Comparison of ENCODE assay signal across 23 cellular contexts in the genomic region with DNA sequence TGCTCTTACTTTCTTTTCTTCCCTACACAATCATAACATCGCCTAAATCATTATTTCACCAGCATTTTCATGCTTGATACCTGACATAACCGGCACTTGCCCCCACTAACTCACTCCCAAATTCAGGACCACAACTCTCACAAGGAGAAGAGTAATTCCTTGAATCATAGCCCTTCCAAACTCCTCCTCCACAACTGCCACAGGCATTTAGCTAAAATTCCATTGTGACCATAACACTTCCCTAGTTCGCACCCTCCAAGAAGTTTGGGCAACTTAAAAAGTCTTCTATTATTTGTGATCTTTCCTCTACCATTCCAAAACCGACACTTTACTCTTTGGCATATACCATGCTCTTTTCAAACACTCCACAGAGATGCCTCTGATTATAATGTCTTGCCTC. TPM values are rescaled to one million over a fixed set of nuclear protein-coding genes. Genes with fewer than 3 reads are reported as not detected.
DNase-seq lines count a peak whose midpoint lies in the region; ATAC-seq, FAIRE-seq and TF ChIP-seq lines count a peak whose summit lies in the region.
"Had no signal": no experiment of that assay in that cellular context is flagged by ENCODE, and none has a peak within 500 bp of the region (broad histone marks: within the 10 kb centered on the region; RNA-seq: fewer than 3 reads in every experiment).

No MANE protein-coding gene starts in this region.

- TF ChIP-seq CTCF in DND-41 (IDR thresholded peaks at IDR 0.05; ENCODE audit: borderline replicate concordance, extremely low read depth, low read length, poor library complexity, severe bottlenecking) (no peak), HepG2 (CRISPR knock-in tag; IDR thresholded peaks at IDR 0.05) (no peak)

- H3K27ac ChIP-seq in DND-41 (ENCODE audit: low read length) (peak overlapping the region; percentile 44), HepG2 (ENCODE audit: extremely low read length, insufficient read depth, low read length) (no peak overlapping the region)
- H3K27ac ChIP-seq: BLaER1, dorsolateral prefrontal cortex, gastroesophageal sphincter, ovary, SK-N-MC had no signal

- H3K27ac Mint-ChIP-seq in activated naive CD4-positive, alpha-beta T cell treated with anti-CD3 and anti-CD28 coated beads for 36 hours: peak overlapping the region; percentile 10
- H3K27ac Mint-ChIP-seq in activated naive CD4-positive, alpha-beta T cell treated with anti-CD3 and anti-CD28 coated beads, Interleukin-2, amount 10 ng/mL, durations not matched to agents 7 days and 5 days: no peak overlapping the region
- peak overlapping the region; percentile 0 for H3K27ac Mint-ChIP-seq in activated T-helper 1 cell treated with anti-CD3 and anti-CD28 coated beads, Interleukin-12 subunit alpha, Interleukin-12 subunit beta, Interleukin-2, Interleukin-4 antibody, amounts not matched to agents 30 ng/mL and 10 ng/mL and 1 ng/mL, durations not matched to agents 14 hours and 24 hours and 36 hours
- H3K27ac Mint-ChIP-seq in naive thymus-derived CD8-positive, alpha-beta T cell: peak overlapping the region in 8 of 10 donors; percentile 19 to 80 (median 46)
- H3K27ac Mint-ChIP-seq: brain, nephron, type B pancreatic cell had no signal

- WGBS in HepG2 (ENCODE audit: low lambda C conversion rate): 95% methylated on average over 4 of the region's 4 CpGs

- no peak for TF ChIP-seq POLR2A in HepG2 (IDR thresholded peaks at IDR 0.05; ENCODE audit: insufficient read depth in 1 of 2, low read depth in 2 of 2, low read length in 2 of 2)

- H3K4me2 ChIP-seq in DND-41 (ENCODE audit: insufficient read depth, low read length) (peak overlapping the region; percentile 71; the same call in 1 of the 2 replicates), HepG2 (ENCODE audit: low read depth, low read length) (no peak overlapping the region)
- H3K4me2 ChIP-seq: BLaER1 had no signal

- in situ Hi-C loops in HepG2 (cut with HindIII; ENCODE audit: extremely low pct_ligation_motif_present, low pct_unique_long_range_greater_than_20kb): no loop called here

- intact Hi-C loops in activated naive CD4-positive, alpha-beta T cell treated with anti-CD3 and anti-CD28 coated beads for 36 hours (cut with micrococcal nuclease): no loop called here
- intact Hi-C loops in activated T-helper 1 cell treated with anti-CD3 and anti-CD28 coated beads, Interleukin-12 subunit alpha, Interleukin-12 subunit beta, Interleukin-2, Interleukin-4 antibody, amounts not matched to agents 30 ng/mL and 10 ng/mL and 1 ng/mL, durations not matched to agents 14 hours and 24 hours and 36 hours (cut with micrococcal nuclease): loop anchor here (5.0 kb wide), 1 partner anchor 495 kb away; the partner anchor contains the start of gene U2SURP
- intact Hi-C loops in HepG2 (cut with micrococcal nuclease; ENCODE audit: unreplicated experiment): no loop called here

- H3K36me3 ChIP-seq in DND-41 (ENCODE audit: insufficient read depth, low read length) (peaks cover 54% of the 10 kb centered on the region; the same call in 1 of the 2 replicates), HepG2 (replicated peaks in 1 of 2; ENCODE audit: control insufficient read depth in 1 of 2, insufficient read depth in 2 of 2, low read length in 2 of 2) (peaks cover 0 to 1% of the 10 kb centered on the region in 2 experiments; a peak in 2 of 5 replicates)
- H3K36me3 ChIP-seq: ovary had no signal

- DNase-seq in activated naive CD4-positive, alpha-beta T cell treated with anti-CD3 and anti-CD28 coated beads for 36 hours: no peak
- no peak for DNase-seq in activated naive CD4-positive, alpha-beta T cell treated with anti-CD3 and anti-CD28 coated beads, Interleukin-2, amount 10 ng/mL, durations not matched to agents 7 days and 5 days
- DNase-seq in DND-41: no peak
- no peak for DNase-seq in activated T-helper 1 cell treated with anti-CD3 and anti-CD28 coated beads, Interleukin-12 subunit alpha, Interleukin-12 subunit beta, Interleukin-2, Interleukin-4 antibody, amounts not matched to agents 30 ng/mL and 10 ng/mL and 1 ng/mL, durations not matched to agents 14 hours and 24 hours and 36 hours (ENCODE audit: low spot score)
- DNase-seq in naive thymus-derived CD8-positive, alpha-beta T cell: no peak
- no peak for DNase-seq in HepG2 (ENCODE audit: low spot score)
- no peak for DNase-seq in DMS153 (lab: John Stamatoyannopoulos, UW)
- DNase-seq: activated CD4-positive, alpha-beta T cell treated with anti-CD3 and anti-CD28 coated beads for 1 hour; dorsolateral prefrontal cortex; Kasumi-1; left ventricle myocardium superior; MV-4-11; NCI-H146; ovary; retina; substantia nigra had no signal

- H4K20me1 ChIP-seq in DND-41 (ENCODE audit: insufficient read depth, low read length) (no peaks in the 10 kb centered on the region), HepG2 (ENCODE audit: insufficient read depth, low read length) (no peaks in the 10 kb centered on the region)
- H4K20me1 ChIP-seq: BLaER1 had no signal

- no peak for TF ChIP-seq EP300 in HepG2 (IDR thresholded peaks at IDR 0.05; ENCODE audit: low read depth in 2 of 2, low read length in 2 of 2)
- no peak for TF ChIP-seq EP300 in HepG2 (CRISPR knock-in tag; IDR thresholded peaks at IDR 0.05; ENCODE audit: borderline replicate concordance)

- H3K9me3 Mint-ChIP-seq in activated naive CD4-positive, alpha-beta T cell treated with anti-CD3 and anti-CD28 coated beads for 36 hours: peaks cover 2% of the 10 kb centered on the region
- H3K9me3 Mint-ChIP-seq in activated naive CD4-positive, alpha-beta T cell treated with anti-CD3 and anti-CD28 coated beads, Interleukin-2, amount 10 ng/mL, durations not matched to agents 7 days and 5 days: peaks cover 2% of the 10 kb centered on the region
- peaks cover 5% of the 10 kb centered on the region for H3K9me3 Mint-ChIP-seq in activated T-helper 1 cell treated with anti-CD3 and anti-CD28 coated beads, Interleukin-12 subunit alpha, Interleukin-12 subunit beta, Interleukin-2, Interleukin-4 antibody, amounts not matched to agents 30 ng/mL and 10 ng/mL and 1 ng/mL, durations not matched to agents 14 hours and 24 hours and 36 hours
- H3K9me3 Mint-ChIP-seq in naive thymus-derived CD8-positive, alpha-beta T cell: no peaks in the 10 kb centered on the region
- H3K9me3 Mint-ChIP-seq: nephron, type B pancreatic cell had no signal

- peaks cover 49% of the 10 kb centered on the region for H3K36me3 Mint-ChIP-seq in activated naive CD4-positive, alpha-beta T cell treated with anti-CD3 and anti-CD28 coated beads for 36 hours (ENCODE audit: low read depth)
- H3K36me3 Mint-ChIP-seq in activated naive CD4-positive, alpha-beta T cell treated with anti-CD3 and anti-CD28 coated beads, Interleukin-2, amount 10 ng/mL, durations not matched to agents 7 days and 5 days: peaks cover 40% of the 10 kb centered on the region
- peaks cover 30% of the 10 kb centered on the region for H3K36me3 Mint-ChIP-seq in activated T-helper 1 cell treated with anti-CD3 and anti-CD28 coated beads, Interleukin-12 subunit alpha, Interleukin-12 subunit beta, Interleukin-2, Interleukin-4 antibody, amounts not matched to agents 30 ng/mL and 10 ng/mL and 1 ng/mL, durations not matched to agents 14 hours and 24 hours and 36 hours (ENCODE audit: low read depth)
- H3K36me3 Mint-ChIP-seq in naive thymus-derived CD8-positive, alpha-beta T cell: peaks cover 7 to 52% (median 30%) of the 10 kb centered on the region in 3 donors

- H3K27me3 ChIP-seq in DND-41 (ENCODE audit: insufficient read depth, low read length, poor library complexity): no peaks in the 10 kb centered on the region
- no peaks in the 10 kb centered on the region for H3K27me3 ChIP-seq in HepG2 (ENCODE audit: control insufficient read depth in 1 of 2, insufficient read depth in 2 of 2, low read length in 2 of 2)
- H3K27me3 ChIP-seq: BLaER1, dorsolateral prefrontal cortex, gastroesophageal sphincter, ovary had no signal

- no peak for TF ChIP-seq RAD21 in HepG2 (CRISPR knock-in tag; IDR thresholded peaks at IDR 0.05)

- H3K9ac ChIP-seq in DND-41 (ENCODE audit: low read depth, low read length): no peak overlapping the region
- H3K9ac ChIP-seq in HepG2 (ENCODE audit: insufficient read depth, low read depth, low read length): no peak overlapping the region
- H3K9ac ChIP-seq: BLaER1 had no signal

- no peaks in the 10 kb centered on the region for H3K27me3 Mint-ChIP-seq in activated naive CD4-positive, alpha-beta T cell treated with anti-CD3 and anti-CD28 coated beads for 36 hours (ENCODE audit: low read depth)
- H3K27me3 Mint-ChIP-seq in activated naive CD4-positive, alpha-beta T cell treated with anti-CD3 and anti-CD28 coated beads, Interleukin-2, amount 10 ng/mL, durations not matched to agents 7 days and 5 days: no peaks in the 10 kb centered on the region
- no peaks in the 10 kb centered on the region for H3K27me3 Mint-ChIP-seq in activated T-helper 1 cell treated with anti-CD3 and anti-CD28 coated beads, Interleukin-12 subunit alpha, Interleukin-12 subunit beta, Interleukin-2, Interleukin-4 antibody, amounts not matched to agents 30 ng/mL and 10 ng/mL and 1 ng/mL, durations not matched to agents 14 hours and 24 hours and 36 hours (ENCODE audit: insufficient read depth)
- no peaks in the 10 kb centered on the region for H3K27me3 Mint-ChIP-seq in naive thymus-derived CD8-positive, alpha-beta T cell
- H3K27me3 Mint-ChIP-seq: brain, type B pancreatic cell had no signal

- ATAC-seq in DND-41 (ENCODE audit: insufficient read depth, low read depth): no peak
- ATAC-seq in naive thymus-derived CD8-positive, alpha-beta T cell: no peak
- ATAC-seq in GM19395 (IDR thresholded peaks at IDR 0.05; ENCODE audit: unreplicated experiment): no peak
- ATAC-seq in HepG2: no peak
- ATAC-seq: gastroesophageal sphincter, left ventricle myocardium superior had no signal

- no peak overlapping the region for H2AFZ ChIP-seq in DND-41 (ENCODE audit: low read depth, low read length)
- no peak overlapping the region for H2AFZ ChIP-seq in HepG2 (ENCODE audit: low read length)

- no peaks in the 10 kb centered on the region for H3K79me2 ChIP-seq in DND-41 (ENCODE audit: insufficient read depth, low read length)
- no peaks in the 10 kb centered on the region for H3K79me2 ChIP-seq in HepG2 (ENCODE audit: insufficient read depth, low read length)

- H3K4me1 ChIP-seq in DND-41 (ENCODE audit: insufficient read depth, low read length): peaks cover 19% of the 10 kb centered on the region
- no peaks in the 10 kb centered on the region for H3K4me1 ChIP-seq in HepG2 (ENCODE audit: insufficient read depth, low read length)
- H3K4me1 ChIP-seq: gastroesophageal sphincter had no signal

- FAIRE-seq in HepG2 (lab: Jason Lieb, UNC): no peak

- H3K4me3 ChIP-seq in DND-41 (ENCODE audit: low read depth in 1 of 2, low read length in 2 of 2) (no peak overlapping the region), HepG2 (replicated peaks in 1 of 3; ENCODE audit: insufficient read depth in 1 of 3, low read depth in 2 of 3, low read length in 3 of 3) (no peak overlapping the region)
- H3K4me3 ChIP-seq: BLaER1, dorsolateral prefrontal cortex, gastroesophageal sphincter, ovary, SK-N-MC had no signal

- BruUV-seq in HepG2 (replicated peaks; lab: Mats Ljungman, UMichigan): no TSS peak

- POLR2A ChIA-PET in naive thymus-derived CD8-positive, alpha-beta T cell (lab: Charles Lee): no interaction called here
- POLR2A ChIA-PET in HepG2 (lab: Yijun Ruan, JAX): no interaction called here

- peaks cover 23% of the 10 kb centered on the region for H3K4me1 Mint-ChIP-seq in activated naive CD4-positive, alpha-beta T cell treated with anti-CD3 and anti-CD28 coated beads for 36 hours (ENCODE audit: low read depth)
- H3K4me1 Mint-ChIP-seq in activated naive CD4-positive, alpha-beta T cell treated with anti-CD3 and anti-CD28 coated beads, Interleukin-2, amount 10 ng/mL, durations not matched to agents 7 days and 5 days: peaks cover 16% of the 10 kb centered on the region
- peaks cover 12% of the 10 kb centered on the region for H3K4me1 Mint-ChIP-seq in activated T-helper 1 cell treated with anti-CD3 and anti-CD28 coated beads, Interleukin-12 subunit alpha, Interleukin-12 subunit beta, Interleukin-2, Interleukin-4 antibody, amounts not matched to agents 30 ng/mL and 10 ng/mL and 1 ng/mL, durations not matched to agents 14 hours and 24 hours and 36 hours (ENCODE audit: low read depth)
- peaks cover 0 to 16% (median 7%) of the 10 kb centered on the region in 4 donors for H3K4me1 Mint-ChIP-seq in naive thymus-derived CD8-positive, alpha-beta T cell
- H3K4me1 Mint-ChIP-seq: brain, nephron had no signal

- H3K4me3 Mint-ChIP-seq in activated naive CD4-positive, alpha-beta T cell treated with anti-CD3 and anti-CD28 coated beads for 36 hours: no peak overlapping the region
- no peak overlapping the region for H3K4me3 Mint-ChIP-seq in activated naive CD4-positive, alpha-beta T cell treated with anti-CD3 and anti-CD28 coated beads, Interleukin-2, amount 10 ng/mL, durations not matched to agents 7 days and 5 days
- H3K4me3 Mint-ChIP-seq in activated T-helper 1 cell treated with anti-CD3 and anti-CD28 coated beads, Interleukin-12 subunit alpha, Interleukin-12 subunit beta, Interleukin-2, Interleukin-4 antibody, amounts not matched to agents 30 ng/mL and 10 ng/mL and 1 ng/mL, durations not matched to agents 14 hours and 24 hours and 36 hours: no peak overlapping the region
- no peak overlapping the region for H3K4me3 Mint-ChIP-seq in naive thymus-derived CD8-positive, alpha-beta T cell
- H3K4me3 Mint-ChIP-seq: brain, nephron, type B pancreatic cell had no signal

- CTCF ChIA-PET in activated naive CD4-positive, alpha-beta T cell treated with anti-CD3 and anti-CD28 coated beads for 36 hours (lab: Charles Lee): interaction anchor here (0.6 to 1.0 kb wide), 2 partner anchors 9 to 62 kb away, joined by 3 to 4 read pairs; no protein-coding TSS in a partner anchor
- CTCF ChIA-PET in activated naive CD4-positive, alpha-beta T cell treated with anti-CD3 and anti-CD28 coated beads, Interleukin-2, amount 10 ng/mL, durations not matched to agents 7 days and 5 days (lab: Charles Lee): no interaction called here
- CTCF ChIA-PET in HepG2 (lab: Yijun Ruan, JAX; ENCODE audit: low intra/inter-chr PET ratio, low total read pairs): no interaction called here

- H3K9me3 ChIP-seq in DND-41 (ENCODE audit: insufficient read depth, low read length, severe bottlenecking) (no peaks in the 10 kb centered on the region), HepG2 (ENCODE audit: low read length) (no peaks in the 10 kb centered on the region)
- H3K9me3 ChIP-seq: BLaER1, gastroesophageal sphincter, ovary had no signal

RNA-seq across cellular contexts. Expression of gene XRN1, which starts 59.4 kb away (rescaled TPM):
- 10 to 100 TPM; 63.9 to 64.5 TPM for total RNA-seq in activated naive CD4-positive, alpha-beta T cell treated with anti-CD3 and anti-CD28 coated beads for 36 hours
- 48.0 and 52.7 TPM in 2 replicates for total RNA-seq in activated T-helper 1 cell treated with anti-CD3 and anti-CD28 coated beads, Interleukin-12 subunit alpha, Interleukin-12 subunit beta, Interleukin-2, Interleukin-4 antibody, amounts not matched to agents 30 ng/mL and 10 ng/mL and 1 ng/mL, durations not matched to agents 14 hours and 24 hours and 36 hours
- 100 to 1,000 TPM in 1 of 2 experiments, 10 to 100 TPM in 1; 89.7 to 117 TPM for total RNA-seq in naive thymus-derived CD8-positive, alpha-beta T cell
- 10 to 100 TPM; 55.7 to 66.0 (median 57.4) TPM for polyA plus RNA-seq in naive thymus-derived CD8-positive, alpha-beta T cell
- 13.2 and 18.1 TPM in 2 replicates for total RNA-seq in HepG2 (2016; rRNA removed; fragmentation: Illumina TruSeq; extraction: Trizol)
- total RNA-seq in HepG2 (2016; cell fraction: cytosol; rRNA removed; fragmentation: Illumina TruSeq; extraction: Trizol; ENCODE audit: low read depth): 4.5 and 8.0 TPM in 2 replicates
- 13.9 and 16.6 TPM in 2 replicates for total RNA-seq in HepG2 (2016; cell fraction: insoluble cytoplasmic fraction; rRNA removed; fragmentation: Illumina TruSeq; extraction: Trizol)
- 4.3 TPM in 2 replicates for total RNA-seq in HepG2 (2016; cell fraction: membrane; rRNA removed; fragmentation: Illumina TruSeq; extraction: Trizol)
- total RNA-seq in HepG2 (2016; cell fraction: nucleus; rRNA removed; fragmentation: Illumina TruSeq; extraction: Trizol): 39.7 and 42.2 TPM in 2 replicates
- 11.2 and 13.3 TPM in 2 replicates for polyA plus RNA-seq in HepG2 (2011; rRNA removed)
- polyA plus RNA-seq in HepG2 (2011; cell fraction: cytosol; rRNA removed): 1.7 and 3.0 TPM in 2 replicates
- polyA plus RNA-seq in HepG2 (2011; cell fraction: nucleus; rRNA removed): 11.6 and 15.9 TPM in 2 replicates
- polyA plus RNA-seq in HepG2 (2012): 9.1 and 10.4 TPM in 2 replicates
- polyA plus RNA-seq in HepG2 (2016; cell fraction: cytosol; fragmentation: Illumina TruSeq; extraction: Trizol; ENCODE audit: low read depth): 0.18 and 0.20 TPM in 2 replicates
- polyA plus RNA-seq in HepG2 (2016; cell fraction: insoluble cytoplasmic fraction; fragmentation: Illumina TruSeq; extraction: Trizol; ENCODE audit: low read depth): 5.3 and 5.5 TPM in 2 replicates
- polyA plus RNA-seq in HepG2 (2016; cell fraction: membrane; fragmentation: Illumina TruSeq; extraction: Trizol; ENCODE audit: low read depth): 0.53 and 0.72 TPM in 2 replicates
- polyA plus RNA-seq in HepG2 (2016; cell fraction: nucleus; fragmentation: Illumina TruSeq; extraction: Trizol; ENCODE audit: insufficient read depth, low read depth): 10.6 and 13.2 TPM in 2 replicates
- polyA minus RNA-seq in HepG2 (2011; rRNA and poly(A)+ RNA removed; ENCODE audit: low replicate concordance): 13.8 and 13.9 TPM in 2 replicates
- 20.5 and 24.2 TPM in 2 replicates for polyA minus RNA-seq in HepG2 (2011; cell fraction: cytosol; rRNA and poly(A)+ RNA removed)
- 161 and 189 TPM in 2 replicates for polyA minus RNA-seq in HepG2 (2011; cell fraction: nucleus; rRNA and poly(A)+ RNA removed)
